10 cellular contexts compared by ENCODE assay signal in genomic region chr18:70290482-70291294, GRCh38. TPM values are rescaled to one million over a fixed set of nuclear protein-coding genes. Genes with fewer than 3 reads are reported as not detected.
DNase-seq lines count a peak whose midpoint lies in the region; ATAC-seq and TF ChIP-seq lines count a peak whose summit lies in the region.
"Had no signal": no experiment of that assay in that cellular context is flagged by ENCODE, and none has a peak within 500 bp of the region (broad histone marks: within the 10 kb centered on the region; RNA-seq: fewer than 3 reads in every experiment).

No MANE protein-coding gene starts in this region.

- H3K27me3 ChIP-seq in BE2C (no peaks in the 10 kb centered on the region), KMS-11 (ENCODE audit: insufficient read depth, low read depth) (no peaks in the 10 kb centered on the region)
- H3K27me3 ChIP-seq: testis had no signal

- H4K20me1 ChIP-seq in KMS-11 (ENCODE audit: insufficient read depth) = peaks cover 17% of the 10 kb centered on the region

- peak overlapping the region; percentile 73 for H3K9ac ChIP-seq in KMS-11

- peaks cover 7 to 18% (median 16%) of the 10 kb centered on the region in 4 donors for H3K4me1 Mint-ChIP-seq in naive thymus-derived CD8-positive, alpha-beta T cell

- ATAC-seq in naive thymus-derived CD8-positive, alpha-beta T cell = no peak
- no peak for ATAC-seq in HG02970 (IDR thresholded peaks at IDR 0.05; ENCODE audit: low FRiP score, unreplicated experiment)
- no peak for ATAC-seq in HG03108 (IDR thresholded peaks at IDR 0.05; ENCODE audit: unreplicated experiment)

- H3K27ac Mint-ChIP-seq in naive thymus-derived CD8-positive, alpha-beta T cell = peak overlapping the region in 1 of 10 donors; percentile 4

- peaks cover 0 to 2% (median 0%) of the 10 kb centered on the region in 9 donors for H3K9me3 Mint-ChIP-seq in naive thymus-derived CD8-positive, alpha-beta T cell

- no peaks in the 10 kb centered on the region for H3K9me3 ChIP-seq in BE2C
- H3K9me3 ChIP-seq: testis had no signal

- H3K4me1 ChIP-seq in BE2C (peaks cover 9% of the 10 kb centered on the region), KMS-11 (ENCODE audit: low read depth, poor library complexity, severe bottlenecking) (peaks cover 30% of the 10 kb centered on the region)

- H3K36me3 ChIP-seq in BE2C = no peaks in the 10 kb centered on the region
- no peaks in the 10 kb centered on the region for H3K36me3 ChIP-seq in KMS-11 (ENCODE audit: insufficient read depth)

- H3K36me3 Mint-ChIP-seq in naive thymus-derived CD8-positive, alpha-beta T cell = no peaks in the 10 kb centered on the region

- no peak overlapping the region; the same call in 1 of the 2 replicates for H3K27ac ChIP-seq in KMS-11
- peak overlapping the region in 1 of 2 donors; percentile 96 for H3K27ac ChIP-seq in coronary artery

- POLR2A ChIA-PET in naive thymus-derived CD8-positive, alpha-beta T cell (lab: Charles Lee) = no interaction called here

- H3K79me2 ChIP-seq in KMS-11 (ENCODE audit: insufficient read depth, low read depth) = peaks cover 60% of the 10 kb centered on the region

- H3K27me3 Mint-ChIP-seq in naive thymus-derived CD8-positive, alpha-beta T cell = peaks cover 7 to 47% (median 31%) of the 10 kb centered on the region in 5 donors

- peak overlapping the region; percentile 78 for H3K4me2 ChIP-seq in KMS-11

- H2AFZ ChIP-seq in KMS-11 (ENCODE audit: low read depth) = no peak overlapping the region

- peak overlapping the region; percentile 40 to 92 (median 63) for H3K4me3 Mint-ChIP-seq in naive thymus-derived CD8-positive, alpha-beta T cell

- no peak for DNase-seq in BE2C
- no peak for DNase-seq in coronary artery (ENCODE audit: low spot score)
- no peak for DNase-seq in naive thymus-derived CD8-positive, alpha-beta T cell
- DNase-seq in NCI-H146 (lab: John Stamatoyannopoulos, UW) = no peak
- DNase-seq in CD1c-positive myeloid dendritic cell (ENCODE audit: extremely low spot score) = no peak
- DNase-seq: activated CD4-positive, CD25-positive, alpha-beta regulatory T cell treated with anti-CD3 and anti-CD28 coated beads, Interleukin-2, amount 50 U/mL, for 72 hours; testis had no signal

- TF ChIP-seq CTCF in BE2C (IDR thresholded peaks at IDR 0.05; ENCODE audit: low read depth, low read length) (no peak), KMS-11 (conservative IDR thresholded peaks at IDR 0.05; ENCODE audit: low read depth, low read length) (no peak), coronary artery (IDR thresholded peaks at IDR 0.05) (no peak)

- H3K4me3 ChIP-seq in BE2C (ENCODE audit: low read depth, low read length) (peak overlapping the region; percentile 57), KMS-11 (IDR thresholded peaks at IDR 0.05; ENCODE audit: insufficient read depth, low read depth, low read length) (no peak overlapping the region), coronary artery (peak overlapping the region; percentile 98)

RNA-seq across cellular contexts. Expression of gene SOCS6, which starts 1.8 kb away (rescaled TPM):
- polyA plus RNA-seq in BE2C (2012; ENCODE audit: insufficient read depth, insufficient read length, low read depth) = 8.1 TPM
- total RNA-seq in naive thymus-derived CD8-positive, alpha-beta T cell = 1 to 10 TPM; 2.0 to 2.9 TPM
- under 1 TPM in 2 of 3 donors, not detected in 1; 0.28 to 0.43 TPM for polyA plus RNA-seq in naive thymus-derived CD8-positive, alpha-beta T cell
